Comparison of ENCODE assay signal across 11 cellular contexts in the genomic region with DNA sequence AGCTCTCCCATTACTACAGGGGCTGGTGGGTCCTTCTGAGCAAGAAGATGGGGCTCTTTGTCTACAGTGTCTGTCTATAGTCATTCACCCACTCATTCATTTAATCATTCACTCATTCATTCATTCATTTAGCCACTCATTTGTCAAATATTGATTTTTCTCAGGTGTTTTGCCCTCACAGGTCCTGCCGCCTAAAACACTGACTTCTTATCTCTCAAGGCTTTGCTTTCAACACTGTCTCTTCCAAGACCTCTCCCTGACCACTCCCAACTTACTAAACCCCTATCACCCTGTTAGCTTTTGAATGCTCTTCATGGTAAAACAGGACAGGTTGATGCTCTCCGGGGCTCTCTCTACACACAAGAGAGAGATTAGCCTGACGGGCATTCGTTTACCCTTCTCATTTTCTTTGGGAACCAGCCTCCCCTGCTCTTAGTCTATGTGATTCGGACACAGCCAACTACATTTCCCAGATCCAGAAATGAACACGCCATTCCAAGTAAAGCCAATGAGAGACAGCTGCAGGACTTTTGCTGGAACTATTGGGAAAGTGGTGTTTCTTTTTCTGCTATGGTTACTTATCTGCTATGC. TPM values are rescaled to one million over a fixed set of nuclear protein-coding genes. Genes with fewer than 3 reads are reported as not detected.
DNase-seq lines count a peak whose midpoint lies in the region; ATAC-seq and TF ChIP-seq lines count a peak whose summit lies in the region.
"Had no signal": no experiment of that assay in that cellular context is flagged by ENCODE, and none has a peak within 500 bp of the region (broad histone marks: within the 10 kb centered on the region; RNA-seq: fewer than 3 reads in every experiment).

No MANE protein-coding gene starts in this region.

- peak overlapping the region; percentile 90 for H3K27ac Mint-ChIP-seq in activated T-cell treated with anti-CD3 and anti-CD28 coated beads, Interleukin-2, amount 50 U/mL, for 72 hours
- H3K27ac Mint-ChIP-seq in activated naive CD8-positive, alpha-beta T cell treated with anti-CD3 and anti-CD28 coated beads, Interleukin-2, amount 10 ng/mL, durations not matched to agents 7 days and 5 days: peak overlapping the region; percentile 97
- peak overlapping the region; percentile 60 to 94 for H3K27ac Mint-ChIP-seq in stimulated activated naive CD8-positive, alpha-beta T cell treated with anti-CD3 and anti-CD28 coated beads, Interleukin-15, amount 100 ng/mL, for 72 hours

- no peak overlapping the region for H3K27ac ChIP-seq in upper lobe of right lung

- no peaks in the 10 kb centered on the region for H3K36me3 ChIP-seq in upper lobe of right lung

- no peaks in the 10 kb centered on the region for H3K9me3 ChIP-seq in upper lobe of right lung
- H3K9me3 ChIP-seq: SK-N-SH had no signal

- H3K4me1 ChIP-seq in upper lobe of right lung: peaks cover 20% of the 10 kb centered on the region

- intact Hi-C loops in upper lobe of right lung (cut with DNase I): no loop called here

- H3K27me3 Mint-ChIP-seq in activated T-cell treated with anti-CD3 and anti-CD28 coated beads, Interleukin-2, amount 50 U/mL, for 72 hours (ENCODE audit: low read depth): no peaks in the 10 kb centered on the region
- no peaks in the 10 kb centered on the region for H3K27me3 Mint-ChIP-seq in activated naive CD8-positive, alpha-beta T cell treated with anti-CD3 and anti-CD28 coated beads, Interleukin-2, amount 10 ng/mL, durations not matched to agents 7 days and 5 days
- H3K27me3 Mint-ChIP-seq in stimulated activated naive CD8-positive, alpha-beta T cell treated with anti-CD3 and anti-CD28 coated beads, Interleukin-15, amount 100 ng/mL, for 72 hours: no peaks in the 10 kb centered on the region

- ATAC-seq in activated T-cell treated with anti-CD3 and anti-CD28 coated beads, Interleukin-2, amount 50 U/mL, for 72 hours (replicated peaks in 1 of 2): no peak
- peak; percentile 7 for ATAC-seq in HG03097 (IDR thresholded peaks at IDR 0.05; ENCODE audit: low FRiP score, unreplicated experiment)
- no peak for ATAC-seq in activated naive CD8-positive, alpha-beta T cell treated with anti-CD3 and anti-CD28 coated beads, Interleukin-2, amount 10 ng/mL, durations not matched to agents 7 days and 5 days (ENCODE audit: low read depth)
- ATAC-seq in stimulated activated naive CD8-positive, alpha-beta T cell treated with anti-CD3 and anti-CD28 coated beads, Interleukin-15, amount 100 ng/mL, for 72 hours: no peak
- no peak for ATAC-seq in upper lobe of right lung

- peaks cover 85% of the 10 kb centered on the region for H3K4me1 Mint-ChIP-seq in activated T-cell treated with anti-CD3 and anti-CD28 coated beads, Interleukin-2, amount 50 U/mL, for 72 hours (ENCODE audit: low read depth)
- peaks cover 67% of the 10 kb centered on the region for H3K4me1 Mint-ChIP-seq in activated naive CD8-positive, alpha-beta T cell treated with anti-CD3 and anti-CD28 coated beads, Interleukin-2, amount 10 ng/mL, durations not matched to agents 7 days and 5 days
- peaks cover 91% of the 10 kb centered on the region for H3K4me1 Mint-ChIP-seq in stimulated activated naive CD8-positive, alpha-beta T cell treated with anti-CD3 and anti-CD28 coated beads, Interleukin-15, amount 100 ng/mL, for 72 hours

- no peaks in the 10 kb centered on the region for H3K27me3 ChIP-seq in upper lobe of right lung

- TF ChIP-seq CTCF in upper lobe of right lung (IDR thresholded peaks at IDR 0.05): no peak

- POLR2A ChIA-PET in activated naive CD8-positive, alpha-beta T cell treated with anti-CD3 and anti-CD28 coated beads, Interleukin-2, amount 10 ng/mL, durations not matched to agents 7 days and 5 days (lab: Charles Lee): interaction anchor here (0.6 to 3.3 kb wide), 9 partner anchors 10 to 64 kb away, joined by 3 to 26 read pairs (median 3); a partner anchor contains a TSS

- no peak for DNase-seq in activated T-cell treated with anti-CD3 and anti-CD28 coated beads, Interleukin-2, amount 50 U/mL, for 72 hours
- DNase-seq in activated T-cell treated with anti-CD3 and anti-CD28 coated beads, Interleukin-2, amount 50 U/mL, for 48 hours: no peak
- no peak for DNase-seq in activated naive CD8-positive, alpha-beta T cell treated with anti-CD3 and anti-CD28 coated beads, Interleukin-2, amount 10 ng/mL, durations not matched to agents 7 days and 5 days
- no peak for DNase-seq in stimulated activated naive CD8-positive, alpha-beta T cell treated with anti-CD3 and anti-CD28 coated beads, Interleukin-15, amount 100 ng/mL, for 72 hours
- no peak for DNase-seq in stimulated activated CD4-positive, alpha-beta T cell treated with anti-CD3 and anti-CD28 coated beads, Interleukin-4, amount 100 ng/mL, for 1 hour
- DNase-seq in upper lobe of right lung (no peak), NCI-H2196 (lab: John Stamatoyannopoulos, UW; ENCODE audit: unreplicated experiment) (no peak)
- DNase-seq: H7, NCI-H2171 treated with DMSO at 0.1 percent for 48 hours, SK-N-SH had no signal

- peak overlapping the region; percentile 66 for H3K4me3 Mint-ChIP-seq in activated T-cell treated with anti-CD3 and anti-CD28 coated beads, Interleukin-2, amount 50 U/mL, for 72 hours
- peak overlapping the region; percentile 81 for H3K4me3 Mint-ChIP-seq in activated naive CD8-positive, alpha-beta T cell treated with anti-CD3 and anti-CD28 coated beads, Interleukin-2, amount 10 ng/mL, durations not matched to agents 7 days and 5 days
- peak overlapping the region; percentile 17 to 43 for H3K4me3 Mint-ChIP-seq in stimulated activated naive CD8-positive, alpha-beta T cell treated with anti-CD3 and anti-CD28 coated beads, Interleukin-15, amount 100 ng/mL, for 72 hours

- no peaks in the 10 kb centered on the region for H3K9me3 Mint-ChIP-seq in activated T-cell treated with anti-CD3 and anti-CD28 coated beads, Interleukin-2, amount 50 U/mL, for 72 hours
- H3K9me3 Mint-ChIP-seq in activated naive CD8-positive, alpha-beta T cell treated with anti-CD3 and anti-CD28 coated beads, Interleukin-2, amount 10 ng/mL, durations not matched to agents 7 days and 5 days: peaks cover 3% of the 10 kb centered on the region
- no peaks in the 10 kb centered on the region for H3K9me3 Mint-ChIP-seq in stimulated activated naive CD8-positive, alpha-beta T cell treated with anti-CD3 and anti-CD28 coated beads, Interleukin-15, amount 100 ng/mL, for 72 hours

- no peak overlapping the region for H3K4me3 ChIP-seq in upper lobe of right lung

- H3K36me3 Mint-ChIP-seq in activated T-cell treated with anti-CD3 and anti-CD28 coated beads, Interleukin-2, amount 50 U/mL, for 72 hours (ENCODE audit: insufficient read depth in 2 of 2): peaks cover 0 to 2% of the 10 kb centered on the region in 2 donors
- peaks cover 6% of the 10 kb centered on the region for H3K36me3 Mint-ChIP-seq in activated naive CD8-positive, alpha-beta T cell treated with anti-CD3 and anti-CD28 coated beads, Interleukin-2, amount 10 ng/mL, durations not matched to agents 7 days and 5 days

RNA-seq across cellular contexts. Expression of a gene that starts 22.7 kb away (rescaled TPM):
- total RNA-seq in activated T-cell treated with anti-CD3 and anti-CD28 coated beads, Interleukin-2, amount 50 U/mL, for 72 hours: not detected
- not detected for total RNA-seq in activated naive CD8-positive, alpha-beta T cell treated with anti-CD3 and anti-CD28 coated beads, Interleukin-2, amount 10 ng/mL, durations not matched to agents 7 days and 5 days
- total RNA-seq in upper lobe of right lung: not detected
- total RNA-seq: H7 had no signal

RNA-seq across cellular contexts. Expression of a gene that starts 43.0 kb away (rescaled TPM):
- 10 to 100 TPM; 24.2 to 41.1 TPM for total RNA-seq in activated T-cell treated with anti-CD3 and anti-CD28 coated beads, Interleukin-2, amount 50 U/mL, for 72 hours
- 10 to 100 TPM; 33.2 to 36.3 TPM for total RNA-seq in activated naive CD8-positive, alpha-beta T cell treated with anti-CD3 and anti-CD28 coated beads, Interleukin-2, amount 10 ng/mL, durations not matched to agents 7 days and 5 days
- 79.1 TPM for total RNA-seq in upper lobe of right lung

RNA-seq across cellular contexts. Expression of a gene that starts 51.3 kb away (rescaled TPM):
- 100 to 1,000 TPM; 331 to 342 TPM for total RNA-seq in activated T-cell treated with anti-CD3 and anti-CD28 coated beads, Interleukin-2, amount 50 U/mL, for 72 hours
- total RNA-seq in activated naive CD8-positive, alpha-beta T cell treated with anti-CD3 and anti-CD28 coated beads, Interleukin-2, amount 10 ng/mL, durations not matched to agents 7 days and 5 days: 100 to 1,000 TPM; 353 to 360 TPM
- 124 TPM for total RNA-seq in upper lobe of right lung

Comparison
In these comparisons a context has a peak if more than half of its experiments do, and no peak if none do; other contexts are left out.
1. H3K4me3 Mint-ChIP-seq: peak in every context shown above with its lines; median percentile 81 in activated naive CD8-positive, alpha-beta T cell treated with anti-CD3 and anti-CD28 coated beads, Interleukin-2, amount 10 ng/mL, durations not matched to agents 7 days and 5 days; 66 in activated T-cell treated with anti-CD3 and anti-CD28 coated beads, Interleukin-2, amount 50 U/mL, for 72 hours; 30 in stimulated activated naive CD8-positive, alpha-beta T cell treated with anti-CD3 and anti-CD28 coated beads, Interleukin-15, amount 100 ng/mL, for 72 hours.